27 cellular contexts compared by ENCODE assay signal in the genomic region with DNA sequence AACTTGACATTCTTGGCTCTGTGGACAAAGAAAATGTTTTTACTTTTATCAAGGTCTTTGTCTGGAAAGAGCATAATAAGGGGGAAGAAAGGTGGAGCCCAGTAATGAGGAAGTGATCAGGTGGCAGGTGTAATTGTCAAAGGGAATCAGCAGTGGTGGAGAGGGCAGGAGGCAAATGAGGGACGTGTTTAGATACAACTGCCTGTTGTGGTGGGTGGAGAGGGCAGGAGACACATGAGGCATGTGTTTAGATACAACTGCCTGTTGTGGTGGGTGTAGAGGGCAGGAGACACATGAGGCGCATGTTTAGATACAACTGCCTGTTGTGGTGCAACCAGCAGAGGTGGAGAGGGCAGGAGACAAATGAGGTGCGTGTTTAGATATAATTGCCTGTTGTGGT.
"Had no signal": no experiment of that assay in that cellular context is flagged by ENCODE, and none has a peak within 500 bp of the region (broad histone marks: within the 10 kb centered on the region; RNA-seq: fewer than 3 reads in every experiment).

No MANE protein-coding gene starts in this region.

- H3K4me1 Mint-ChIP-seq: activated CD4-positive, alpha-beta T cell treated with anti-CD3 and anti-CD28 coated beads, Interleukin-2, amount 10 ng/mL, durations not matched to agents 7 days and 5 days; neural crest cell; stimulated activated naive B cell treated with anti-CD40 and anti-IgM and Interleukin-4, amounts not matched to agents 10 μg/mL and 1 μg/mL and 100 μg/mL, for 72 hours had no signal

- H3K9me3 ChIP-seq: adrenal gland, ascending aorta, sigmoid colon had no signal

- H3K36me3 ChIP-seq: adrenal gland, ascending aorta, brain microvascular endothelial cell, sigmoid colon, WERI-Rb-1 had no signal

- H3K4me3 ChIP-seq: adrenal gland, ascending aorta, sigmoid colon, SK-N-MC had no signal

- H3K9me3 Mint-ChIP-seq: activated CD4-positive, alpha-beta T cell treated with anti-CD3 and anti-CD28 coated beads, Interleukin-2, amount 10 ng/mL, durations not matched to agents 7 days and 5 days; activated CD8-positive, alpha-beta T cell treated with anti-CD3 and anti-CD28 coated beads for 36 hours; activated T-helper 17 cell treated with anti-CD3 and anti-CD28 coated beads, Interleukin-2, amount 50 U/mL, for 72 hours had no signal

- H3K27me3 ChIP-seq: adrenal gland, ascending aorta, brain microvascular endothelial cell, foreskin keratinocyte, sigmoid colon had no signal

- DNase-seq: activated CD4-positive, alpha-beta T cell treated with anti-CD3 and anti-CD28 coated beads, Interleukin-2, amount 10 ng/mL, durations not matched to agents 7 days and 5 days; activated CD4-positive, CD25-positive, alpha-beta regulatory T cell treated with anti-CD3 and anti-CD28 coated beads, Interleukin-2, amount 50 U/mL, for 72 hours; activated CD8-positive, alpha-beta T cell treated with anti-CD3 and anti-CD28 coated beads for 36 hours; activated naive CD4-positive, alpha-beta T cell; activated T-cell treated with anti-CD3 and anti-CD28 coated beads, Interleukin-2, amount 50 U/mL, for 1 hour; adrenal gland; brain microvascular endothelial cell; caudate nucleus; foreskin keratinocyte; kidney glomerular epithelial cell; left ventricle myocardium superior; mesenchymal stem cell; naive B cell; occipital lobe; sigmoid colon; stimulated activated CD4-positive, alpha-beta T cell treated with anti-CD3 and anti-CD28 coated beads, Interleukin-2, amount 100 ng/mL, for 48 hours; stimulated activated CD8-positive, alpha-beta memory T cell treated with anti-CD3 and anti-CD28 coated beads, Interleukin-4, amount 100 ng/mL, for 48 hours; stimulated activated naive B cell treated with anti-CD40 and anti-IgM and Interleukin-4, amounts not matched to agents 10 μg/mL and 1 μg/mL and 100 μg/mL, for 72 hours; SW 1271; T-helper 2 cell; WERI-Rb-1 had no signal

- H3K27me3 Mint-ChIP-seq: activated CD4-positive, alpha-beta T cell treated with anti-CD3 and anti-CD28 coated beads, Interleukin-2, amount 10 ng/mL, durations not matched to agents 7 days and 5 days; activated CD8-positive, alpha-beta T cell treated with anti-CD3 and anti-CD28 coated beads for 36 hours; activated naive CD8-positive, alpha-beta T cell; naive B cell; stimulated activated naive B cell treated with anti-CD40 and anti-IgM and Interleukin-4, amounts not matched to agents 10 μg/mL and 1 μg/mL and 100 μg/mL, for 72 hours; type B pancreatic cell had no signal

- H3K27ac ChIP-seq: adrenal gland, ascending aorta, brain microvascular endothelial cell, foreskin keratinocyte, sigmoid colon, SK-N-MC, WERI-Rb-1 had no signal

- H3K27ac Mint-ChIP-seq: activated CD4-positive, alpha-beta T cell treated with anti-CD3 and anti-CD28 coated beads, Interleukin-2, amount 10 ng/mL, durations not matched to agents 7 days and 5 days; activated CD8-positive, alpha-beta T cell treated with anti-CD3 and anti-CD28 coated beads for 36 hours; activated naive CD8-positive, alpha-beta T cell; activated T-helper 17 cell treated with anti-CD3 and anti-CD28 coated beads, Interleukin-2, amount 50 U/mL, for 72 hours; stimulated activated naive B cell treated with anti-CD40 and anti-IgM and Interleukin-4, amounts not matched to agents 10 μg/mL and 1 μg/mL and 100 μg/mL, for 72 hours; type B pancreatic cell had no signal

- H3K36me3 Mint-ChIP-seq: activated naive CD8-positive, alpha-beta T cell; naive B cell; stimulated activated naive B cell treated with anti-CD40 and anti-IgM and Interleukin-4, amounts not matched to agents 10 μg/mL and 1 μg/mL and 100 μg/mL, for 72 hours; type B pancreatic cell had no signal

- H3K4me3 Mint-ChIP-seq: activated CD4-positive, alpha-beta T cell treated with anti-CD3 and anti-CD28 coated beads, Interleukin-2, amount 10 ng/mL, durations not matched to agents 7 days and 5 days; activated CD8-positive, alpha-beta T cell treated with anti-CD3 and anti-CD28 coated beads for 36 hours; activated naive CD8-positive, alpha-beta T cell; activated T-helper 17 cell treated with anti-CD3 and anti-CD28 coated beads, Interleukin-2, amount 50 U/mL, for 72 hours; naive B cell; neural crest cell; stimulated activated naive B cell treated with anti-CD40 and anti-IgM and Interleukin-4, amounts not matched to agents 10 μg/mL and 1 μg/mL and 100 μg/mL, for 72 hours; type B pancreatic cell had no signal

- H3K4me1 ChIP-seq: adrenal gland, ascending aorta, foreskin keratinocyte, sigmoid colon had no signal

- ATAC-seq: activated CD8-positive, alpha-beta T cell treated with anti-CD3 and anti-CD28 coated beads for 36 hours; activated T-helper 17 cell treated with anti-CD3 and anti-CD28 coated beads, Interleukin-2, amount 50 U/mL, for 72 hours; foreskin keratinocyte; left ventricle myocardium superior; stimulated activated naive B cell treated with anti-CD40 and anti-IgM and Interleukin-4, amounts not matched to agents 10 μg/mL and 1 μg/mL and 100 μg/mL, for 72 hours had no signal
